In the genomic region with DNA sequence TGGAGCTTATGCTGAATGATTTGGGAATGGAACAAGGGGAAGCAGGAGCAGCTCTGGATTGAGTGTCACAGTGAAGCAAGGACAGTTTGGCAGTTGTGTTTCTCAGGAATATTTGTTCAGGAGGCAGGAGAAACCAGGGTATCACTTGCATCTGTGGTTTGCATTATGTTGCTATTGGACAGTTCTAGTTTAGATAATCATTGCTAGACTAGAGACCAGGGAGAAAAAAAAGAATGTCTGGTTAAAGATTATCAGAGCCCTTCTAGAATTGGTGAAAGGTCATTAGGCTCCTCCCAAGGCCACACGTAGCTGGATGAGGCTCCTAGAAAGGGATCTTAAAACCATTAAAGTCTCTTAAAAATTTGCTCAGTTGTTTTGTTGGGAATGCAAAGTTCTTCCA, we compare ENCODE assay signal across 29 cellular contexts. TPM values are rescaled to one million over a fixed set of nuclear protein-coding genes. Genes with fewer than 3 reads are reported as not detected.
DNase-seq lines count a peak whose midpoint lies in the region; ATAC-seq, FAIRE-seq and TF ChIP-seq lines count a peak whose summit lies in the region.
"Had no signal": no experiment of that assay in that cellular context is flagged by ENCODE, and none has a peak within 500 bp of the region (broad histone marks: within the 10 kb centered on the region; RNA-seq: fewer than 3 reads in every experiment).

No MANE protein-coding gene starts in this region.

- H3K36me3 ChIP-seq in K562 (ENCODE audit: control insufficient read depth, insufficient read depth, low read length) (no peaks in the 10 kb centered on the region), mesenchymal stem cell (ENCODE audit: control insufficient read depth in 1 of 2, insufficient read depth in 2 of 2, low read depth in 1 of 2, low read length in 2 of 2) (no peaks in the 10 kb centered on the region)
- H3K36me3 ChIP-seq: ascending aorta, BLaER1, gastrocnemius medialis, MG63, SJCRH30, tibial artery had no signal

- H2AFZ ChIP-seq in K562 (ENCODE audit: low read depth, low read length) (peak overlapping the region; percentile 88), mesenchymal stem cell (ENCODE audit: low read depth, low read length) (no peak overlapping the region)

- no peak for TF ChIP-seq CTCF in K562 (IDR thresholded peaks at IDR 0.05 in 2 of 3, conservative IDR thresholded peaks at IDR 0.05 in 1 of 3; ENCODE audit: insufficient read depth in 2 of 3, low read depth in 1 of 3, low read length in 3 of 3)

- no peak overlapping the region for H2BK120ac ChIP-seq in mesenchymal stem cell (ENCODE audit: low read depth, low read length)

- no peak overlapping the region for H3K27ac Mint-ChIP-seq in activated CD8-positive, alpha-beta memory T cell treated with anti-CD3 and anti-CD28 coated beads, Interleukin-2, amount 10 ng/mL, durations not matched to agents 7 days and 5 days
- H3K27ac Mint-ChIP-seq in activated CD4-positive, alpha-beta T cell treated with anti-CD3 and anti-CD28 coated beads, Interleukin-2, amount 10 ng/mL, durations not matched to agents 24 days and 14 days: no peak overlapping the region
- H3K27ac Mint-ChIP-seq: activated CD4-positive, alpha-beta memory T cell treated with anti-CD3 and anti-CD28 coated beads for 36 hours; activated naive CD4-positive, alpha-beta T cell treated with anti-CD3 and anti-CD28 coated beads, Interleukin-2, amount 50 U/mL, for 24 hours; T-helper 2 cell treated with Interferon-gamma antibody and Interleukin-4, amounts not matched to agents 5 μg/mL and 100 μg/mL, for 36 hours had no signal

- no peaks in the 10 kb centered on the region for H3K79me2 ChIP-seq in K562 (ENCODE audit: control insufficient read depth, insufficient read depth, low read length)

- H4K91ac ChIP-seq in mesenchymal stem cell (ENCODE audit: low read length): no peak overlapping the region

- POLR2A ChIA-PET in K562 (lab: Yijun Ruan, JAX): interaction anchor here (0.5 to 2.5 kb wide), 4 partner anchors 12 to 29 kb away, joined by 3 to 12 read pairs (median 4); a partner anchor contains a TSS

- H3K9me3 ChIP-seq in K562 (replicated peaks; ENCODE audit: control insufficient read depth, insufficient read depth, low read depth, low read length) (no peaks in the 10 kb centered on the region), mesenchymal stem cell (ENCODE audit: control insufficient read depth, low read length) (no peaks in the 10 kb centered on the region)
- H3K9me3 ChIP-seq: ascending aorta, gastrocnemius medialis, MG63, SJCRH30, tibial artery had no signal

- no peak overlapping the region for H3K23ac ChIP-seq in mesenchymal stem cell (ENCODE audit: low read length in 2 of 2)

- no peaks in the 10 kb centered on the region for H3K9me3 Mint-ChIP-seq in activated CD8-positive, alpha-beta memory T cell treated with anti-CD3 and anti-CD28 coated beads, Interleukin-2, amount 10 ng/mL, durations not matched to agents 7 days and 5 days (ENCODE audit: low read depth)
- no peaks in the 10 kb centered on the region for H3K9me3 Mint-ChIP-seq in activated CD4-positive, alpha-beta T cell treated with anti-CD3 and anti-CD28 coated beads, Interleukin-2, amount 10 ng/mL, durations not matched to agents 24 days and 14 days
- no peaks in the 10 kb centered on the region for H3K9me3 Mint-ChIP-seq in activated T-cell treated with anti-CD3 and anti-CD28 coated beads, Interleukin-2, amount 50 U/mL, for 4 hours
- H3K9me3 Mint-ChIP-seq: activated CD4-positive, alpha-beta memory T cell treated with anti-CD3 and anti-CD28 coated beads for 36 hours; activated naive CD4-positive, alpha-beta T cell treated with anti-CD3 and anti-CD28 coated beads, Interleukin-2, amount 50 U/mL, for 24 hours; T-helper 2 cell treated with Interferon-gamma antibody and Interleukin-4, amounts not matched to agents 5 μg/mL and 100 μg/mL, for 36 hours had no signal

- TF ChIP-seq EP300 in K562 (IDR thresholded peaks at IDR 0.05; ENCODE audit: low read length): no peak

- H2BK5ac ChIP-seq in mesenchymal stem cell (ENCODE audit: low read depth, low read length, poor library complexity, severe bottlenecking): no peak overlapping the region

- H3K4me1 ChIP-seq in K562 (replicated peaks in 1 of 2; ENCODE audit: control insufficient read depth in 2 of 2, insufficient read depth in 2 of 2, low read length in 2 of 2) (peaks cover 0 to 14% of the 10 kb centered on the region in 2 experiments; a peak in 3 of 5 replicates), mesenchymal stem cell (ENCODE audit: control insufficient read depth, insufficient read depth, low read depth, low read length) (peaks cover 5% of the 10 kb centered on the region)
- H3K4me1 ChIP-seq: ascending aorta, gastrocnemius medialis, SJCRH30, tibial artery had no signal

- H3K27ac ChIP-seq in K562 (ENCODE audit: extremely low read depth, low read depth, low read length) (no peak overlapping the region), mesenchymal stem cell (ENCODE audit: low read length, poor library complexity, severe bottlenecking) (peak overlapping the region; percentile 39)
- H3K27ac ChIP-seq: ascending aorta, BLaER1, gastrocnemius medialis, SJCRH30, tibial artery had no signal

- H3K27me3 ChIP-seq in K562 (ENCODE audit: control insufficient read depth in 2 of 2, insufficient read depth in 2 of 2, low read length in 2 of 2) (no peaks in the 10 kb centered on the region), mesenchymal stem cell (ENCODE audit: control insufficient read depth in 1 of 2, insufficient read depth in 1 of 2, low read length in 2 of 2) (no peaks in the 10 kb centered on the region)
- H3K27me3 ChIP-seq: ascending aorta, BLaER1, gastrocnemius medialis, MG63, SJCRH30, tibial artery had no signal

- no peak overlapping the region for H3K18ac ChIP-seq in mesenchymal stem cell (ENCODE audit: low read depth in 1 of 2, low read length in 2 of 2)

- no peaks in the 10 kb centered on the region for H3K27me3 Mint-ChIP-seq in activated CD8-positive, alpha-beta memory T cell treated with anti-CD3 and anti-CD28 coated beads, Interleukin-2, amount 10 ng/mL, durations not matched to agents 7 days and 5 days
- H3K27me3 Mint-ChIP-seq in activated CD4-positive, alpha-beta T cell treated with anti-CD3 and anti-CD28 coated beads, Interleukin-2, amount 10 ng/mL, durations not matched to agents 24 days and 14 days: no peaks in the 10 kb centered on the region
- H3K27me3 Mint-ChIP-seq in activated T-cell treated with anti-CD3 and anti-CD28 coated beads, Interleukin-2, amount 50 U/mL, for 4 hours (ENCODE audit: low read depth): no peaks in the 10 kb centered on the region
- H3K27me3 Mint-ChIP-seq: activated CD4-positive, alpha-beta memory T cell treated with anti-CD3 and anti-CD28 coated beads for 36 hours; activated naive CD4-positive, alpha-beta T cell treated with anti-CD3 and anti-CD28 coated beads, Interleukin-2, amount 50 U/mL, for 24 hours had no signal

- no peak for TF ChIP-seq POLR2A in K562 (conservative IDR thresholded peaks at IDR 0.05)

- no peak overlapping the region for H3K4ac ChIP-seq in mesenchymal stem cell (ENCODE audit: low read depth in 1 of 2, low read length in 2 of 2)

- H3K4me3 ChIP-seq in K562: no peak overlapping the region
- H3K4me3 ChIP-seq in mesenchymal stem cell (ENCODE audit: insufficient read depth in 1 of 2, low read depth in 1 of 2, low read length in 2 of 2): no peak overlapping the region
- H3K4me3 ChIP-seq: ascending aorta, BLaER1, gastrocnemius medialis, MG63, SJCRH30, tibial artery had no signal

- no peak for ATAC-seq in activated CD8-positive, alpha-beta memory T cell treated with anti-CD3 and anti-CD28 coated beads, Interleukin-2, amount 10 ng/mL, durations not matched to agents 7 days and 5 days
- peak; percentile 57 for ATAC-seq in K562
- no peak for ATAC-seq in GM21360 (IDR thresholded peaks at IDR 0.05; ENCODE audit: unreplicated experiment)
- ATAC-seq in activated T-cell treated with anti-CD3 and anti-CD28 coated beads, Interleukin-2, amount 50 U/mL, for 4 hours: no peak
- ATAC-seq: gastrocnemius medialis, left ventricle myocardium superior, sciatic nerve had no signal

- FAIRE-seq in K562 (lab: Jason Lieb, UNC): peak; percentile 40
- FAIRE-seq: H1 had no signal

- H2BK15ac ChIP-seq in mesenchymal stem cell (ENCODE audit: low read depth, poor library complexity, severe bottlenecking): no peak overlapping the region

- TF ChIP-seq RAD21 in K562 (CRISPR knock-in tag; conservative IDR thresholded peaks at IDR 0.05 in 1 of 2, IDR thresholded peaks at IDR 0.05 in 1 of 2): no peak

- CTCF ChIA-PET in activated CD8-positive, alpha-beta memory T cell treated with anti-CD3 and anti-CD28 coated beads, Interleukin-2, amount 10 ng/mL, durations not matched to agents 7 days and 5 days (lab: Charles Lee): interaction anchor here (1.3 kb wide), 2 partner anchors 165 to 278 kb away, joined by 3 read pairs; no protein-coding TSS in a partner anchor
- CTCF ChIA-PET in K562 (lab: Yijun Ruan, JAX; ENCODE audit: low intra/inter-chr PET ratio): no interaction called here

- H2BK12ac ChIP-seq in mesenchymal stem cell (ENCODE audit: low read length in 2 of 2): no peak overlapping the region

- peaks cover 2% of the 10 kb centered on the region for H3K36me3 Mint-ChIP-seq in activated CD8-positive, alpha-beta memory T cell treated with anti-CD3 and anti-CD28 coated beads, Interleukin-2, amount 10 ng/mL, durations not matched to agents 7 days and 5 days
- no peaks in the 10 kb centered on the region for H3K36me3 Mint-ChIP-seq in activated CD4-positive, alpha-beta T cell treated with anti-CD3 and anti-CD28 coated beads, Interleukin-2, amount 10 ng/mL, durations not matched to agents 24 days and 14 days (ENCODE audit: low read depth)
- no peaks in the 10 kb centered on the region for H3K36me3 Mint-ChIP-seq in activated T-cell treated with anti-CD3 and anti-CD28 coated beads, Interleukin-2, amount 50 U/mL, for 4 hours (ENCODE audit: insufficient read depth)
- H3K36me3 Mint-ChIP-seq: activated CD4-positive, alpha-beta memory T cell treated with anti-CD3 and anti-CD28 coated beads for 36 hours; activated naive CD4-positive, alpha-beta T cell treated with anti-CD3 and anti-CD28 coated beads, Interleukin-2, amount 50 U/mL, for 24 hours had no signal

- peak; percentile 16 for DNase-seq in activated CD8-positive, alpha-beta memory T cell treated with anti-CD3 and anti-CD28 coated beads, Interleukin-2, amount 10 ng/mL, durations not matched to agents 7 days and 5 days
- DNase-seq in activated CD8-positive, alpha-beta memory T cell treated with anti-CD3 and anti-CD28 coated beads, Interleukin-2, amount 50 U/mL, for 48 hours: no peak
- DNase-seq in K562 (ENCODE audit: extremely low read depth in 1 of 4, low spot score in 3 of 4) (no peak), mesenchymal stem cell (no peak), NK-92 (lab: John Stamatoyannopoulos, UW; ENCODE audit: unreplicated experiment) (no peak)
- no peak for DNase-seq in activated CD4-positive, alpha-beta T cell treated with anti-CD3 and anti-CD28 coated beads, Interleukin-2, amount 10 ng/mL, durations not matched to agents 24 days and 14 days
- DNase-seq in activated T-cell treated with anti-CD3 and anti-CD28 coated beads, Interleukin-2, amount 50 U/mL, for 4 hours: no peak
- DNase-seq: activated CD4-positive, alpha-beta memory T cell treated with anti-CD3 and anti-CD28 coated beads for 36 hours; activated T-cell treated with anti-CD3 and anti-CD28 coated beads, Interleukin-2, amount 50 U/mL, for 1 hour; DMS 273 treated with DMSO at 0.1 percent for 48 hours; effector CD4-positive, alpha-beta T cell; gastrocnemius medialis; GDM1; left ventricle myocardium superior; MG63; NCI-H1436 treated with DMSO at 0.1 percent for 48 hours; occipital lobe; OCI-M1; SJCRH30; stimulated activated naive CD4-positive, alpha-beta T cell treated with Interleukin-2 at 50 U/mL for 16 hours; tibial artery had no signal

- no peaks in the 10 kb centered on the region for H3K9me1 ChIP-seq in K562 (ENCODE audit: control insufficient read depth, insufficient read depth, low read length)

- 20% methylated on average over 1 of the region's 1 CpG for WGBS in K562 (ENCODE audit: insufficient coverage, low coverage, missing lambda C conversion rate)
- 50% methylated on average over 1 of the region's 1 CpG for WGBS in mesenchymal stem cell

- intact Hi-C loops in K562 (cut with micrococcal nuclease): no loop called here
- intact Hi-C loops in activated CD4-positive, alpha-beta T cell treated with anti-CD3 and anti-CD28 coated beads, Interleukin-2, amount 10 ng/mL, durations not matched to agents 24 days and 14 days (cut with micrococcal nuclease): no loop called here

- in situ Hi-C loops in K562 (cut with MboI): no loop called here

- no peak overlapping the region for H3K4me3 Mint-ChIP-seq in activated CD8-positive, alpha-beta memory T cell treated with anti-CD3 and anti-CD28 coated beads, Interleukin-2, amount 10 ng/mL, durations not matched to agents 7 days and 5 days
- no peak overlapping the region for H3K4me3 Mint-ChIP-seq in activated CD4-positive, alpha-beta T cell treated with anti-CD3 and anti-CD28 coated beads, Interleukin-2, amount 10 ng/mL, durations not matched to agents 24 days and 14 days
- H3K4me3 Mint-ChIP-seq in activated T-cell treated with anti-CD3 and anti-CD28 coated beads, Interleukin-2, amount 50 U/mL, for 4 hours: no peak overlapping the region
- H3K4me3 Mint-ChIP-seq: activated CD4-positive, alpha-beta memory T cell treated with anti-CD3 and anti-CD28 coated beads for 36 hours; activated naive CD4-positive, alpha-beta T cell treated with anti-CD3 and anti-CD28 coated beads, Interleukin-2, amount 50 U/mL, for 24 hours; T-helper 2 cell treated with Interferon-gamma antibody and Interleukin-4, amounts not matched to agents 5 μg/mL and 100 μg/mL, for 36 hours had no signal

- H3K14ac ChIP-seq in mesenchymal stem cell (ENCODE audit: low read length in 2 of 2): no peak overlapping the region

- no peaks in the 10 kb centered on the region for H4K20me1 ChIP-seq in K562 (replicated peaks; ENCODE audit: control insufficient read depth, insufficient read depth, low read length)
- H4K20me1 ChIP-seq: BLaER1 had no signal

- H3K4me1 Mint-ChIP-seq in activated CD8-positive, alpha-beta memory T cell treated with anti-CD3 and anti-CD28 coated beads, Interleukin-2, amount 10 ng/mL, durations not matched to agents 7 days and 5 days: peaks cover 11% of the 10 kb centered on the region
- peaks cover 2% of the 10 kb centered on the region for H3K4me1 Mint-ChIP-seq in activated CD4-positive, alpha-beta T cell treated with anti-CD3 and anti-CD28 coated beads, Interleukin-2, amount 10 ng/mL, durations not matched to agents 24 days and 14 days
- peaks cover 6% of the 10 kb centered on the region for H3K4me1 Mint-ChIP-seq in activated T-cell treated with anti-CD3 and anti-CD28 coated beads, Interleukin-2, amount 50 U/mL, for 4 hours (ENCODE audit: low read depth)

- H3K79me1 ChIP-seq in mesenchymal stem cell (replicated peaks; ENCODE audit: low read length, poor library complexity, severe bottlenecking): no peaks in the 10 kb centered on the region

- BruUV-seq in K562 (replicated peaks; lab: Mats Ljungman, UMichigan): no TSS peak

- H2AK5ac ChIP-seq in mesenchymal stem cell (ENCODE audit: low read length, severe bottlenecking): no peak overlapping the region

- H3K9ac ChIP-seq in K562 (ENCODE audit: insufficient read depth in 1 of 2, low read depth in 2 of 2, low read length in 2 of 2) (no peak overlapping the region), mesenchymal stem cell (ENCODE audit: low read length) (no peak overlapping the region)
- H3K9ac ChIP-seq: BLaER1 had no signal

- no peak overlapping the region for H4K8ac ChIP-seq in mesenchymal stem cell (ENCODE audit: low read length)

- peak overlapping the region; percentile 21; the same call in 1 of the 2 replicates for H3K4me2 ChIP-seq in K562 (ENCODE audit: insufficient read depth, low read length)
- H3K4me2 ChIP-seq in mesenchymal stem cell (ENCODE audit: low read length, poor library complexity, severe bottlenecking): no peak overlapping the region
- H3K4me2 ChIP-seq: BLaER1 had no signal

RNA-seq across cellular contexts. Expression of a gene that starts 17.0 kb away (rescaled TPM):
- 100 to 1,000 TPM; 335 to 407 TPM for total RNA-seq in activated CD8-positive, alpha-beta memory T cell treated with anti-CD3 and anti-CD28 coated beads, Interleukin-2, amount 10 ng/mL, durations not matched to agents 7 days and 5 days
- 534 and 1,085 TPM in 2 replicates for total RNA-seq in K562 (2011; cell fraction: chromatin; rRNA removed; ENCODE audit: low replicate concordance)
- total RNA-seq in K562 (2011; cell fraction: nucleolus; rRNA removed): 300 and 319 TPM in 2 replicates
- 439 and 450 TPM in 2 replicates for total RNA-seq in K562 (2011; cell fraction: nucleoplasm; rRNA removed)
- total RNA-seq in K562 (2014; rRNA removed) (163 and 213 TPM in 2 replicates), K562 (2014; rRNA removed; fragmentation: Illumina TruSeq; extraction: Trizol) (167 and 172 TPM in 2 replicates), K562 (2015; rRNA removed; fragmentation: Illumina TruSeq; extraction: Trizol) (185 and 196 TPM in 2 replicates), K562 (2021) (174 and 212 TPM in 2 replicates)
- polyA plus RNA-seq in K562 (2011; rRNA removed) (203 and 226 TPM in 2 replicates), K562 (2014; fragmentation: Illumina TruSeq; extraction: Trizol) (249 and 254 TPM in 2 replicates), K562 (2014; fragmentation: Nextera tagmentation; extraction: Ambion mirVana) (100 to 1,000 TPM; 108 to 206 TPM), K562 (2014; rRNA removed) (422 and 460 TPM in 2 replicates)
- 64.7 and 120 TPM in 2 replicates for polyA plus RNA-seq in K562 (2011; cell fraction: cytosol; rRNA removed)
- 1,168 and 1,542 TPM in 2 replicates for polyA plus RNA-seq in K562 (2011; cell fraction: nucleus; rRNA removed)
- 165 and 333 TPM in 2 replicates for polyA plus RNA-seq in K562 (2012)
- polyA minus RNA-seq in K562 (2011; rRNA and poly(A)+ RNA removed): 250 and 276 TPM in 2 replicates
- polyA minus RNA-seq in K562 (2011; cell fraction: cytosol; rRNA and poly(A)+ RNA removed): 85.8 and 96.5 TPM in 2 replicates
- 287 and 539 TPM in 2 replicates for polyA minus RNA-seq in K562 (2011; cell fraction: nucleus; rRNA and poly(A)+ RNA removed)
- polyA plus RNA-seq in mesenchymal stem cell (2013, experiment 1 of 2): 191 TPM
- 183 TPM for polyA plus RNA-seq in mesenchymal stem cell (2013, experiment 2 of 2)
- 319 and 322 TPM in 2 replicates for total RNA-seq in activated CD4-positive, alpha-beta T cell treated with anti-CD3 and anti-CD28 coated beads, Interleukin-2, amount 10 ng/mL, durations not matched to agents 24 days and 14 days
- 100 to 1,000 TPM; 321 to 342 (median 325) TPM for total RNA-seq in activated T-cell treated with anti-CD3 and anti-CD28 coated beads, Interleukin-2, amount 50 U/mL, for 4 hours

RNA-seq across cellular contexts. Expression of a gene that starts 47.1 kb away (rescaled TPM):
- not detected for total RNA-seq in activated CD8-positive, alpha-beta memory T cell treated with anti-CD3 and anti-CD28 coated beads, Interleukin-2, amount 10 ng/mL, durations not matched to agents 7 days and 5 days
- not detected in 2 replicates for total RNA-seq in K562 (2011; cell fraction: chromatin; rRNA removed; ENCODE audit: low replicate concordance)
- total RNA-seq in K562 (2011; cell fraction: nucleolus; rRNA removed): not detected in 2 replicates
- total RNA-seq in K562 (2011; cell fraction: nucleoplasm; rRNA removed): not detected in 2 replicates
- not detected in 2 replicates for total RNA-seq in K562 (2014; rRNA removed)
- total RNA-seq in K562 (2014; rRNA removed; fragmentation: Illumina TruSeq; extraction: Trizol): not detected in 2 replicates
- not detected in 2 replicates for total RNA-seq in K562 (2015; rRNA removed; fragmentation: Illumina TruSeq; extraction: Trizol)
- total RNA-seq in K562 (2021): not detected in 2 replicates
- polyA plus RNA-seq in K562 (2011; rRNA removed): not detected in 2 replicates
- not detected in 2 replicates for polyA plus RNA-seq in K562 (2011; cell fraction: cytosol; rRNA removed)
- polyA plus RNA-seq in K562 (2011; cell fraction: nucleus; rRNA removed): not detected in 2 replicates
- 0.05 and 0.08 TPM in 2 replicates for polyA plus RNA-seq in K562 (2012)
- polyA plus RNA-seq in K562 (2014; fragmentation: Illumina TruSeq; extraction: Trizol): not detected in 2 replicates
- polyA plus RNA-seq in K562 (2014; fragmentation: Nextera tagmentation; extraction: Ambion mirVana): not detected
- not detected in 2 replicates for polyA plus RNA-seq in K562 (2014; rRNA removed)
- polyA minus RNA-seq in K562 (2011; rRNA and poly(A)+ RNA removed): not detected in 2 replicates
- polyA minus RNA-seq in K562 (2011; cell fraction: cytosol; rRNA and poly(A)+ RNA removed): not detected in 2 replicates
- not detected in 2 replicates for polyA minus RNA-seq in K562 (2011; cell fraction: nucleus; rRNA and poly(A)+ RNA removed)
- not detected for polyA plus RNA-seq in mesenchymal stem cell (2013, experiment 1 of 2)
- polyA plus RNA-seq in mesenchymal stem cell (2013, experiment 2 of 2): not detected
- not detected in 2 replicates for total RNA-seq in activated CD4-positive, alpha-beta T cell treated with anti-CD3 and anti-CD28 coated beads, Interleukin-2, amount 10 ng/mL, durations not matched to agents 24 days and 14 days
- not detected for total RNA-seq in activated T-cell treated with anti-CD3 and anti-CD28 coated beads, Interleukin-2, amount 50 U/mL, for 4 hours
- total RNA-seq: activated CD4-positive, alpha-beta memory T cell treated with anti-CD3 and anti-CD28 coated beads for 36 hours; ascending aorta; esophagus mucosa; H1; left ventricle myocardium superior; occipital lobe; sciatic nerve; SJCRH30 had no signal
- polyA plus RNA-seq: H1 had no signal
